22 cellular contexts compared by ENCODE assay signal in the genomic region with DNA sequence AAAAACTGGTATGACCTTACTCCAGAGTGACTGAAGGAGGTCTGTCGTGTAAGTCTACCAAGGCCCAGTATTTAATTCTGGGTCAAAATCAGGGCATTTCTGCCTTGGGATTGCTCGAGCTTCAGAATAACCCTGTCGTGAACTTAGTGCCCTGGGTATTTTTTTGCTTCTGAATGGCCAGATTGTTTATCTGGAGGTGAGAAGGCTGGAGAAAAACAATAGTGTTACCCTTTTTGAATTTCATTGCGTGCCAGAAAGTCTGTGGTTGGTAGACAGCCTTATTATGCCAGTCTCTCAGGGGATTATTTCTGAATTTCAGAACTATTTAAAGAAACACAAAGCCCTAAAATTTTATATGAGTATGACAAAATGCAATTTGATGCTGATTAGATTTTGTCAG.
"Had no signal": no experiment of that assay in that cellular context is flagged by ENCODE, and none has a peak within 500 bp of the region (broad histone marks: within the 10 kb centered on the region; RNA-seq: fewer than 3 reads in every experiment).

No MANE protein-coding gene starts in this region.

- H3K4me1 Mint-ChIP-seq: activated CD8-positive, alpha-beta memory T cell treated with anti-CD3 and anti-CD28 coated beads, Interleukin-2, amount 10 ng/mL, durations not matched to agents 7 days and 5 days; activated naive CD8-positive, alpha-beta T cell treated with anti-CD3 and anti-CD28 coated beads, Interleukin-2, amount 50 U/mL, for 24 hours had no signal

- H3K36me3 Mint-ChIP-seq: activated CD8-positive, alpha-beta memory T cell treated with anti-CD3 and anti-CD28 coated beads, Interleukin-2, amount 10 ng/mL, durations not matched to agents 7 days and 5 days had no signal

- H3K4me3 ChIP-seq: ascending aorta, cardiac muscle cell, dorsolateral prefrontal cortex, hepatocyte, lung, tibial nerve had no signal

- H3K36me3 ChIP-seq: ascending aorta, cardiac muscle cell, tibial nerve had no signal

- H2AFZ ChIP-seq: hepatocyte had no signal

- H3K79me2 ChIP-seq: hepatocyte had no signal

- H3K27me3 ChIP-seq: ascending aorta, cardiac muscle cell, dorsolateral prefrontal cortex, hepatocyte, tibial nerve had no signal

- H3K27ac ChIP-seq: ascending aorta, cardiac muscle cell, dorsolateral prefrontal cortex, hepatocyte had no signal

- H3K4me3 Mint-ChIP-seq: activated CD8-positive, alpha-beta memory T cell treated with anti-CD3 and anti-CD28 coated beads, Interleukin-2, amount 10 ng/mL, durations not matched to agents 7 days and 5 days; activated naive CD4-positive, alpha-beta T cell treated with anti-CD3 and anti-CD28 coated beads for 36 hours; activated naive CD8-positive, alpha-beta T cell treated with anti-CD3 and anti-CD28 coated beads, Interleukin-2, amount 50 U/mL, for 24 hours; mesothelial cell of epicardium had no signal

- H3K4me1 ChIP-seq: ascending aorta had no signal

- H3K27me3 Mint-ChIP-seq: activated CD8-positive, alpha-beta memory T cell treated with anti-CD3 and anti-CD28 coated beads, Interleukin-2, amount 10 ng/mL, durations not matched to agents 7 days and 5 days; activated naive CD8-positive, alpha-beta T cell treated with anti-CD3 and anti-CD28 coated beads, Interleukin-2, amount 50 U/mL, for 24 hours had no signal

- ATAC-seq: activated CD4-positive, CD25-positive, alpha-beta regulatory T cell treated with anti-CD3 and anti-CD28 coated beads, Interleukin-2, amount 50 U/mL, for 24 hours; activated CD8-positive, alpha-beta memory T cell treated with anti-CD3 and anti-CD28 coated beads, Interleukin-2, amount 10 ng/mL, durations not matched to agents 7 days and 5 days; activated naive CD8-positive, alpha-beta T cell treated with anti-CD3 and anti-CD28 coated beads, Interleukin-2, amount 50 U/mL, for 24 hours; right cardiac atrium had no signal

- H3K9me3 ChIP-seq: tibial nerve had no signal

- DNase-seq: activated CD4-positive, alpha-beta T cell treated with anti-CD3 and anti-CD28 coated beads, Interleukin-2, amount 50 U/mL, for 48 hours; activated CD8-positive, alpha-beta memory T cell treated with anti-CD3 and anti-CD28 coated beads, Interleukin-2, amount 10 ng/mL, durations not matched to agents 7 days and 5 days; activated naive CD4-positive, alpha-beta T cell treated with anti-CD3 and anti-CD28 coated beads for 36 hours; activated naive CD8-positive, alpha-beta T cell treated with anti-CD3 and anti-CD28 coated beads, Interleukin-2, amount 50 U/mL, for 24 hours; activated T-cell treated with anti-CD3 and anti-CD28 coated beads, Interleukin-2, amount 50 U/mL, for 1 hour; dorsolateral prefrontal cortex; erythroblast; islet precursor cell; right cardiac atrium; small intestine; stimulated activated CD4-positive, alpha-beta T cell treated with anti-CD3 and anti-CD28 coated beads, Interleukin-4, amount 100 ng/mL, for 4 hours; stimulated activated CD8-positive, alpha-beta memory T cell treated with anti-CD3 and anti-CD28 coated beads, Interleukin-4, amount 100 ng/mL, for 48 hours; stimulated activated naive CD4-positive, alpha-beta T cell treated with Interleukin-2 at 50 U/mL for 16 hours; substantia nigra had no signal

- H3K4me2 ChIP-seq: hepatocyte had no signal

- H3K27ac Mint-ChIP-seq: activated CD8-positive, alpha-beta memory T cell treated with anti-CD3 and anti-CD28 coated beads, Interleukin-2, amount 10 ng/mL, durations not matched to agents 7 days and 5 days; activated naive CD4-positive, alpha-beta T cell treated with anti-CD3 and anti-CD28 coated beads for 36 hours; activated naive CD8-positive, alpha-beta T cell treated with anti-CD3 and anti-CD28 coated beads, Interleukin-2, amount 50 U/mL, for 24 hours; activated T-helper 2 cell treated with anti-CD3 and anti-CD28 coated beads, Interferon-gamma antibody, Interleukin-2, Interleukin-4, amounts not matched to agents 10 μg/mL and 5 μg/mL and 100 μg/mL, durations not matched to agents 14 hours and 24 hours and 36 hours; mesothelial cell of epicardium had no signal
